ENCODE assay signal across 8 cellular contexts in the genomic region with DNA sequence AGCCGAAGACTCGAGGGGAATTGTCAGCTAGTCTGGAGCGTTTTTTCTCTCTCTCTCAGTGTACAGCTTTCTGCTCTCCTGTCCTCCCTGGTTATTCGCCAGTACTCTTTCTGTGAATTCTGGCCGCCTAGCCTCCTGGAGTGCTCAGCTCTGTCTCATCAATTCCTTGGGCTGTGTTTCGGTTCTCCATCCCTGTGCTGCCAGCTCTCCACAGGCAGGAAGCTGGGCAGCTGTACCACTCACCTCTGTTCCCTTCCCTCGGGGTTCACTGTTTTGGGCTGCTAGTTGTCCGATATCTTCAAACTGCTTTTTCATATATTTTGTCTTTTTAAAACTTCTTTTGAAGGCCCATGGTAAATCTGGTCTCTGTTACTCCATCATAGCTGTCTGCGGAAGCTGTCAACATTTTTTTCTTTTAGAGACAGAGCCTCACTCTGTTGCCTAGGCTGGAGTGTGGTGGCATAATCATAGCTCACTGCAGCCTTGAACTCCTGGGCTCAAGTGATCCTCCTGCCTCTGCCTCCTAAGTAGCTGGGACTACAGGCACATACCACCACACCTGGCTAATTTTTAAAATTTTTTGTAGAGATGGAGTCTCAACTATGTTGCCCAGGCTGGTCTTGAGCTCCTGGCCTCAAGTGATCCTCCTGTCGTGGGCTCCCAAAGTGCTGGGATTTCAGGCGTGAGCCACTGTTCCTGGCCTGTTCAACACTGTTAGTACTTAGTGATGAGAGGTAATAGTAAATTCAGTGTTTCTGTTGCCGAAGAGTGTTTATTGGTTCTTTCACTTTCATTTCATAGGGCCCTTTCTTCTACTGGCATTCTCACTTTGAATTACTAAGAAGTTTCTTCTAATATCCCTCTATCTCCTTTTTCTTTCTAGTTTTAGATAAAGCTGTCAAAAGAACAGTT. TPM values are rescaled to one million over a fixed set of nuclear protein-coding genes. Genes with fewer than 3 reads are reported as not detected.
DNase-seq lines count a peak whose midpoint lies in the region; ATAC-seq and TF ChIP-seq lines count a peak whose summit lies in the region.
"Had no signal": no experiment of that assay in that cellular context is flagged by ENCODE, and none has a peak within 500 bp of the region (broad histone marks: within the 10 kb centered on the region; RNA-seq: fewer than 3 reads in every experiment).

No MANE protein-coding gene starts in this region.

- H3K27me3 Mint-ChIP-seq in activated naive CD4-positive, alpha-beta T cell treated with anti-CD3 and anti-CD28 coated beads, Interleukin-2, amount 10 ng/mL, durations not matched to agents 7 days and 5 days: no peaks in the 10 kb centered on the region

- CTCF ChIA-PET in activated naive CD4-positive, alpha-beta T cell treated with anti-CD3 and anti-CD28 coated beads, Interleukin-2, amount 10 ng/mL, durations not matched to agents 7 days and 5 days (lab: Charles Lee): interaction anchor here (0.8 to 2.0 kb wide), 6 partner anchors 10 to 36 kb away, joined by 3 to 22 read pairs (median 5); partner anchors contain the start of gene ZCCHC4

- H3K4me1 Mint-ChIP-seq in activated naive CD4-positive, alpha-beta T cell treated with anti-CD3 and anti-CD28 coated beads, Interleukin-2, amount 10 ng/mL, durations not matched to agents 7 days and 5 days: peaks cover 17% of the 10 kb centered on the region

- H3K4me3 ChIP-seq in spleen: peak overlapping the region in 5 of 8 donors; percentile 21 to 48 (median 25)

- no peak for TF ChIP-seq CTCF in spleen (IDR thresholded peaks at IDR 0.05 in 8 of 11, conservative IDR thresholded peaks at IDR 0.05 in 3 of 11)

- intact Hi-C loops in spleen (cut with DNase I; ENCODE audit: low total_unique reads): no loop called here

- DNase-seq in activated naive CD4-positive, alpha-beta T cell treated with anti-CD3 and anti-CD28 coated beads, Interleukin-2, amount 10 ng/mL, durations not matched to agents 7 days and 5 days: peak; percentile 23
- DNase-seq in spleen: no peak
- DNase-seq in epidermal melanocyte (ENCODE audit: insufficient read length, low spot score): no peak
- no peak for DNase-seq in erythroblast (lab: John Stamatoyannopoulos, UW)
- DNase-seq in EL: no peak
- DNase-seq: foreskin melanocyte had no signal

- peak overlapping the region; percentile 6 to 80 (median 65) for H3K27ac ChIP-seq in spleen

- WGBS in spleen, 5 donors: 56 to 87% (median 70%) methylated on average over 12 of the region's 12 CpGs

- peaks cover 8% of the 10 kb centered on the region for H3K36me3 Mint-ChIP-seq in activated naive CD4-positive, alpha-beta T cell treated with anti-CD3 and anti-CD28 coated beads, Interleukin-2, amount 10 ng/mL, durations not matched to agents 7 days and 5 days

- H3K9me3 ChIP-seq in spleen: no peaks in the 10 kb centered on the region

- H3K36me3 ChIP-seq in spleen: peaks cover 0 to 32% (median 8%) of the 10 kb centered on the region in 6 donors

- H3K9me3 Mint-ChIP-seq in activated naive CD4-positive, alpha-beta T cell treated with anti-CD3 and anti-CD28 coated beads, Interleukin-2, amount 10 ng/mL, durations not matched to agents 7 days and 5 days: no peaks in the 10 kb centered on the region

- peak overlapping the region; percentile 70 for H3K4me3 Mint-ChIP-seq in activated naive CD4-positive, alpha-beta T cell treated with anti-CD3 and anti-CD28 coated beads, Interleukin-2, amount 10 ng/mL, durations not matched to agents 7 days and 5 days

- no peaks in the 10 kb centered on the region for H3K27me3 ChIP-seq in spleen (replicated peaks in 1 of 7)

- H3K4me1 ChIP-seq in spleen: peaks cover 0 to 21% (median 14%) of the 10 kb centered on the region in 6 donors

- ATAC-seq in GM19043 (IDR thresholded peaks at IDR 0.05; ENCODE audit: low read depth, unreplicated experiment) (peak; percentile 82), HG02870 (IDR thresholded peaks at IDR 0.05; ENCODE audit: unreplicated experiment) (peak; percentile 88)

- peak overlapping the region; percentile 92 for H3K27ac Mint-ChIP-seq in activated naive CD4-positive, alpha-beta T cell treated with anti-CD3 and anti-CD28 coated beads, Interleukin-2, amount 10 ng/mL, durations not matched to agents 7 days and 5 days

- TF ChIP-seq POLR2A in spleen (IDR thresholded peaks at IDR 0.05) (no peak), erythroblast (IDR thresholded peaks at IDR 0.05; ENCODE audit: low read length) (no peak)

RNA-seq across cellular contexts. Expression of gene ZCCHC4, which starts 18.6 kb away (rescaled TPM):
- 10 to 100 TPM; 10.5 to 14.7 (median 13.2) TPM for total RNA-seq in spleen
- 1 to 10 TPM; 5.6 to 6.0 (median 5.9) TPM for polyA plus RNA-seq in spleen

RNA-seq across cellular contexts. Expression of gene ANAPC4, which starts 45.9 kb away (rescaled TPM):
- 10 to 100 TPM; 32.6 to 58.9 (median 44.0) TPM for total RNA-seq in spleen
- polyA plus RNA-seq in spleen: 10 to 100 TPM; 25.5 to 51.5 (median 32.1) TPM
